In the genomic region with DNA sequence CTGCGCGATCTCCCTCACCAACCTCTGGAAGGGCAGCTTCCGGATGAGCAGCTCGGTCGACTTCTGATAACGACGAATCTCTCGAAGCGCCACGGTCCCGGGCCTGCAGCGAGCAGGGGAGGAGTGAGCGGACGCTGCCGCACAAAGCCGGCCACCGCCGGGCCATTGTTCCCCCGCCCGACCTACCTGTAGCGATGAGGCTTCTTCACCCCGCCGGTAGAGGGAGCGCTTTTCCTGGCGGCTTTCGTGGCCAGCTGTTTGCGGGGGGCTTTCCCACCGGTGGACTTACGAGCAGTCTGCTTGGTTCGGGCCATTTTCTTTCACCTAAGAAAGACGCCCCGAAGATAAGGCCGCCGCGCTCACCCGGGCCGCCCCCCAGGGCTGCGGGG, we compare ENCODE assay signal across 8 cellular contexts. TPM values are rescaled to one million over a fixed set of nuclear protein-coding genes. Genes with fewer than 3 reads are reported as not detected.
DNase-seq lines count a peak whose midpoint lies in the region; ATAC-seq, FAIRE-seq and TF ChIP-seq lines count a peak whose summit lies in the region.

No MANE protein-coding gene starts in this region.

- H2AFZ ChIP-seq in GM23248 (no peak overlapping the region), astrocyte (ENCODE audit: low read depth, low read length) (no peak overlapping the region), keratinocyte (ENCODE audit: control insufficient read depth, low read length) (no peak overlapping the region)

- H3K9me3 ChIP-seq in GM23248 (ENCODE audit: low read depth) (no peaks in the 10 kb centered on the region), astrocyte (ENCODE audit: insufficient read depth, low read depth, low read length) (no peaks in the 10 kb centered on the region), keratinocyte (ENCODE audit: control insufficient read depth, low read depth, low read length) (no peaks in the 10 kb centered on the region)

- H3K36me3 Mint-ChIP-seq in astrocyte (ENCODE audit: low read depth, unreplicated experiment), result peaks cover 26% of the 10 kb centered on the region

- no peaks in the 10 kb centered on the region for H3K9me3 Mint-ChIP-seq in astrocyte (ENCODE audit: unreplicated experiment)

- in situ Hi-C loops in GM23248 (cut with MboI), result loop anchor here (10.0 kb wide), 1 partner anchor 216 kb away; no protein-coding TSS in a partner anchor

- DNase-seq in NCI-H1436 (lab: John Stamatoyannopoulos, UW) (peak; percentile 77), NCI-H1436 treated with DMSO at 0.1 percent for 48 hours (lab: John Stamatoyannopoulos, UW) (no peak), GM23248 (no peak), NCI-H2029 (lab: John Stamatoyannopoulos, UW) (peak; percentile 55), astrocyte (ENCODE audit: low read depth) (no peak), keratinocyte (ENCODE audit: low read depth, low spot score) (no peak)
- peak in 5 of 6 experiments; percentile 56 to 79 (median 72) for DNase-seq in stimulated activated naive CD4-positive, alpha-beta T cell (lab: John Stamatoyannopoulos, UW)

- no peaks in the 10 kb centered on the region for H3K27me3 Mint-ChIP-seq in astrocyte (ENCODE audit: low read depth, unreplicated experiment)

- dilution Hi-C loops in keratinocyte (cut with MboI; ENCODE audit: extremely low pct_ligation_motif_present, low sequenced_read_pairs), result no loop called here

- H3K4me2 ChIP-seq in GM23248 (ENCODE audit: unreplicated experiment), result peak overlapping the region; percentile 97
- H3K4me2 ChIP-seq in astrocyte (ENCODE audit: low read length), result peak overlapping the region; percentile 90
- peak overlapping the region; percentile 83 for H3K4me2 ChIP-seq in keratinocyte (ENCODE audit: control insufficient read depth, extremely low read depth, insufficient read depth, low read depth, low read length)

- H3K27me3 ChIP-seq in GM23248 (replicated peaks; ENCODE audit: insufficient read depth) (no peaks in the 10 kb centered on the region), astrocyte (ENCODE audit: insufficient read depth, low read length) (no peaks in the 10 kb centered on the region), keratinocyte (ENCODE audit: control insufficient read depth, extremely low read depth, insufficient read depth, low read length) (no peaks in the 10 kb centered on the region)

- no peak for ATAC-seq in HG02973 (IDR thresholded peaks at IDR 0.05; ENCODE audit: unreplicated experiment)

- H3K27ac Mint-ChIP-seq in astrocyte (ENCODE audit: unreplicated experiment), result peak overlapping the region; percentile 94

- H3K36me3 ChIP-seq in GM23248 (ENCODE audit: low read depth) (peaks cover 29% of the 10 kb centered on the region), astrocyte (ENCODE audit: insufficient read depth, low read length) (peaks cover 23% of the 10 kb centered on the region), keratinocyte (ENCODE audit: control insufficient read depth in 2 of 2, extremely low read depth in 1 of 2, insufficient read depth in 2 of 2, low read length in 2 of 2) (peaks cover 4 to 13% of the 10 kb centered on the region in 2 experiments)

- no peak for FAIRE-seq in astrocyte (lab: Jason Lieb, UNC)
- FAIRE-seq in keratinocyte (lab: Jason Lieb, UNC), result no peak

- H3K4me3 Mint-ChIP-seq in astrocyte (ENCODE audit: unreplicated experiment), result peak overlapping the region; percentile 96

- H3K4me3 ChIP-seq in GM23248, result peak overlapping the region; percentile 85
- peak overlapping the region; percentile 97 for H3K4me3 ChIP-seq in astrocyte (ENCODE audit: insufficient read depth, low read depth, low read length)
- peak overlapping the region; percentile 80 to 82 (median 81) for H3K4me3 ChIP-seq in keratinocyte (ENCODE audit: control insufficient read depth in 2 of 3, extremely low read depth in 1 of 3, insufficient read depth in 2 of 3, low read depth in 1 of 3, low read length in 3 of 3)

- peak; percentile 19 for TF ChIP-seq CTCF in astrocyte (IDR thresholded peaks at IDR 0.05; ENCODE audit: insufficient read depth, low read depth, low read length)
- peak; percentile 51 to 76 (median 62) for TF ChIP-seq CTCF in keratinocyte (optimal IDR thresholded peaks at IDR 0.05 in 1 of 3, IDR thresholded peaks at IDR 0.05 in 1 of 3, conservative IDR thresholded peaks at IDR 0.05 in 1 of 3; ENCODE audit: extremely low read depth in 1 of 3, insufficient read depth in 2 of 3, low read length in 3 of 3)

- H3K27ac ChIP-seq in GM23248 (peak overlapping the region; percentile 95), astrocyte (ENCODE audit: low read depth, low read length) (peak overlapping the region; percentile 98), keratinocyte (ENCODE audit: control insufficient read depth, insufficient read depth, low read length) (peak overlapping the region; percentile 94)

- H4K20me1 ChIP-seq in GM23248 (ENCODE audit: insufficient read depth) (peaks cover 22% of the 10 kb centered on the region), astrocyte (ENCODE audit: insufficient read depth, low read length) (peaks cover 50% of the 10 kb centered on the region), keratinocyte (ENCODE audit: control insufficient read depth, extremely low read depth, insufficient read depth, low read length) (peaks cover 24% of the 10 kb centered on the region)

- H3K9me1 ChIP-seq in keratinocyte (ENCODE audit: control insufficient read depth, extremely low read depth, insufficient read depth, low read length), result no peaks in the 10 kb centered on the region

- H3K4me1 ChIP-seq in GM23248 (ENCODE audit: insufficient read depth), result peaks cover 22% of the 10 kb centered on the region
- peaks cover 21% of the 10 kb centered on the region for H3K4me1 ChIP-seq in astrocyte (ENCODE audit: insufficient read depth, low read length)
- peaks cover 24% of the 10 kb centered on the region for H3K4me1 ChIP-seq in keratinocyte (ENCODE audit: control insufficient read depth, extremely low read depth, insufficient read depth, low read length)

- WGBS in GM23248 (ENCODE audit: low coverage in 1 of 2, low lambda C conversion rate in 2 of 2, missing lambda C conversion rate in 2 of 2), 2 experiments, result 0 to 1% methylated on average over 37 to 38 of the region's 38 CpGs

- H3K4me1 Mint-ChIP-seq in astrocyte (ENCODE audit: low read depth, unreplicated experiment), result peaks cover 17% of the 10 kb centered on the region

- H3K9ac ChIP-seq in GM23248, result peak overlapping the region; percentile 91
- H3K9ac ChIP-seq in astrocyte (ENCODE audit: low read length), result peak overlapping the region; percentile 97
- peak overlapping the region; percentile 94 for H3K9ac ChIP-seq in keratinocyte (ENCODE audit: control insufficient read depth, extremely low read depth, insufficient read depth, low read length)

- H3F3A ChIP-seq in GM23248 (ENCODE audit: insufficient read depth), result peaks cover 59% of the 10 kb centered on the region

- no peaks in the 10 kb centered on the region for H3K9me2 ChIP-seq in GM23248 (ENCODE audit: insufficient read depth)

- H3K79me2 ChIP-seq in GM23248 (ENCODE audit: insufficient read depth) (peaks cover 24% of the 10 kb centered on the region), astrocyte (ENCODE audit: insufficient read depth, low read length) (peaks cover 34% of the 10 kb centered on the region), keratinocyte (ENCODE audit: control insufficient read depth, insufficient read depth, low read length) (peaks cover 11% of the 10 kb centered on the region)

RNA-seq across cellular contexts. Expression of a gene that starts 5.8 kb away (rescaled TPM):
- 11.5 and 20.2 TPM in 2 replicates for total RNA-seq in GM23248 (2014; rRNA removed; shearing (Covaris generic))
- polyA plus RNA-seq in GM23248 (2016; fragmentation: Nextera tagmentation; extraction: Ambion mirVana) (12.4 and 13.3 TPM in 2 replicates), keratinocyte (10.4 to 13.0 TPM (median 10.9 TPM) in 3 replicates)
- 14.9 and 16.7 TPM in 2 replicates for total RNA-seq in astrocyte
- 5.4 TPM for polyA plus RNA-seq in keratinocyte (2011; ENCODE audit: low read depth)
- polyA plus RNA-seq in keratinocyte (2011; cell fraction: cytosol; rRNA removed), result 8.0 and 11.7 TPM in 2 replicates
- polyA plus RNA-seq in keratinocyte (2011; cell fraction: nucleus; rRNA removed), result 13.5 and 17.6 TPM in 2 replicates
- 8.5 and 9.9 TPM in 2 replicates for polyA plus RNA-seq in keratinocyte (2012; ENCODE audit: low replicate concordance)
- 7.9 to 13.9 TPM (median 8.5 TPM) in 3 replicates for polyA minus RNA-seq in keratinocyte
- 7.9 TPM for polyA minus RNA-seq in keratinocyte (2011; cell fraction: cytosol; rRNA and poly(A)+ RNA removed)
- polyA minus RNA-seq in keratinocyte (2011; cell fraction: nucleus; rRNA and poly(A)+ RNA removed), result 8.9 and 16.8 TPM in 2 replicates

RNA-seq across cellular contexts. Expression of a gene that starts 13.9 kb away (rescaled TPM):
- total RNA-seq in GM23248 (2014; rRNA removed; shearing (Covaris generic)), result 16.6 and 40.6 TPM in 2 replicates
- 46.5 and 47.3 TPM in 2 replicates for polyA plus RNA-seq in GM23248 (2016; fragmentation: Nextera tagmentation; extraction: Ambion mirVana)
- 22.6 and 31.1 TPM in 2 replicates for total RNA-seq in astrocyte
- polyA plus RNA-seq in keratinocyte, result 1.1 to 5.2 TPM (median 1.3 TPM) in 3 replicates
- 1.7 TPM for polyA plus RNA-seq in keratinocyte (2011; ENCODE audit: low read depth)
- polyA plus RNA-seq in keratinocyte (2011; cell fraction: cytosol; rRNA removed), result 0.78 and 2.1 TPM in 2 replicates
- 1.9 and 2.7 TPM in 2 replicates for polyA plus RNA-seq in keratinocyte (2011; cell fraction: nucleus; rRNA removed)
- 3.2 and 6.6 TPM in 2 replicates for polyA plus RNA-seq in keratinocyte (2012; ENCODE audit: low replicate concordance)
- polyA minus RNA-seq in keratinocyte, result 1.9 to 4.6 TPM (median 3.0 TPM) in 3 replicates
- polyA minus RNA-seq in keratinocyte (2011; cell fraction: cytosol; rRNA and poly(A)+ RNA removed), result 16.7 TPM
- 3.6 and 4.4 TPM in 2 replicates for polyA minus RNA-seq in keratinocyte (2011; cell fraction: nucleus; rRNA and poly(A)+ RNA removed)

RNA-seq across cellular contexts. Expression of a gene that starts 57.6 kb away (rescaled TPM):
- under 0.01 TPM in 1 of 2 replicates, not detected in the other for total RNA-seq in GM23248 (2014; rRNA removed; shearing (Covaris generic))
- 1.1 and 1.5 TPM in 2 replicates for polyA plus RNA-seq in GM23248 (2016; fragmentation: Nextera tagmentation; extraction: Ambion mirVana)
- total RNA-seq in astrocyte, result 2.1 and 6.6 TPM in 2 replicates
- 761 to 1,084 TPM (median 1,039 TPM) in 3 replicates for polyA plus RNA-seq in keratinocyte
- polyA plus RNA-seq in keratinocyte (2011; ENCODE audit: low read depth), result 357 TPM
- 399 and 802 TPM in 2 replicates for polyA plus RNA-seq in keratinocyte (2011; cell fraction: cytosol; rRNA removed)
- 3,183 and 4,055 TPM in 2 replicates for polyA plus RNA-seq in keratinocyte (2011; cell fraction: nucleus; rRNA removed)
- 790 and 2,344 TPM in 2 replicates for polyA plus RNA-seq in keratinocyte (2012; ENCODE audit: low replicate concordance)
- 1,878 to 7,870 TPM (median 1,919 TPM) in 3 replicates for polyA minus RNA-seq in keratinocyte
- 2,383 TPM for polyA minus RNA-seq in keratinocyte (2011; cell fraction: cytosol; rRNA and poly(A)+ RNA removed)
- 4,240 and 4,449 TPM in 2 replicates for polyA minus RNA-seq in keratinocyte (2011; cell fraction: nucleus; rRNA and poly(A)+ RNA removed)

Comparison
In these comparisons a context has a peak if more than half of its experiments do, and no peak if none do; other contexts are left out.
1. DNase-seq: peak in NCI-H1436 (single experiment), NCI-H2029 (single experiment) and stimulated activated naive CD4-positive, alpha-beta T cell (5 of 6); none in NCI-H1436 treated with DMSO at 0.1 percent for 48 hours (single experiment), GM23248 (single experiment), astrocyte (single experiment) and keratinocyte (single experiment).
2. Peak in every context shown above with its lines, with median percentiles within 50 percentile points of each other: H3K27ac ChIP-seq, H3K4me2 ChIP-seq, H3K4me3 ChIP-seq and H3K9ac ChIP-seq.